Comparison of ENCODE assay signal across 8 cellular contexts in genomic region chr1:39882152-39882551, GRCh38. TPM values are rescaled to one million over a fixed set of nuclear protein-coding genes. Genes with fewer than 3 reads are reported as not detected.
A peak's percentile ranks its signal among the peaks of the same experiment; 100 is the strongest.
DNase-seq lines count a peak whose midpoint lies in the region; TF ChIP-seq lines count a peak whose summit lies in the region.

No MANE protein-coding gene starts in this region.

- no peak overlapping the region for H3K9ac ChIP-seq in rectal smooth muscle tissue (ENCODE audit: low read length)

- intact Hi-C loops in esophagus squamous epithelium (cut with DNase I), result no loop called here

- no peak for TF ChIP-seq CTCF in GM12875 (IDR thresholded peaks at IDR 0.05; ENCODE audit: borderline replicate concordance, insufficient read depth, low read depth, low read length)
- no peak for TF ChIP-seq CTCF in esophagus squamous epithelium (IDR thresholded peaks at IDR 0.05)

- H3K27me3 ChIP-seq in esophagus squamous epithelium (no peaks in the 10 kb centered on the region), rectal smooth muscle tissue (ENCODE audit: control insufficient read depth, insufficient read depth, low read length) (no peaks in the 10 kb centered on the region)

- no peak for TF ChIP-seq POLR2A in esophagus squamous epithelium (IDR thresholded peaks at IDR 0.05)

- DNase-seq in RKO (ENCODE audit: low spot score) (peak; percentile 23), esophagus squamous epithelium (lab: John Stamatoyannopoulos, UW) (no peak), NCI-H2227 (lab: John Stamatoyannopoulos, UW; ENCODE audit: unreplicated experiment) (no peak), DMS53 (lab: John Stamatoyannopoulos, UW) (no peak), SW 1271 (lab: John Stamatoyannopoulos, UW) (no peak)
- DNase-seq in stimulated activated naive CD4-positive, alpha-beta T cell (lab: John Stamatoyannopoulos, UW), result no peak

- H3K27ac ChIP-seq in esophagus squamous epithelium (peak overlapping the region in 3 of 4 donors; percentile 58 to 85 (median 66)), rectal smooth muscle tissue (ENCODE audit: low read depth, low read length) (no peak overlapping the region)

- H3K4me3 ChIP-seq in GM12875 (ENCODE audit: low read depth, low read length), result peak overlapping the region; percentile 24
- peak overlapping the region; percentile 74 to 99 (median 86) for H3K4me3 ChIP-seq in esophagus squamous epithelium
- H3K4me3 ChIP-seq in rectal smooth muscle tissue (ENCODE audit: low read length), result peak overlapping the region; percentile 96

- no peaks in the 10 kb centered on the region for H3K9me3 ChIP-seq in esophagus squamous epithelium

- WGBS in esophagus squamous epithelium, 2 donors, result 50 to 57% methylated on average over 2 of the region's 2 CpGs

- H3K36me3 ChIP-seq in esophagus squamous epithelium (no peaks in the 10 kb centered on the region), rectal smooth muscle tissue (ENCODE audit: control insufficient read depth, insufficient read depth, low read length) (no peaks in the 10 kb centered on the region)

- H3K4me1 ChIP-seq in esophagus squamous epithelium, result peaks cover 17 to 58% (median 17%) of the 10 kb centered on the region in 3 donors
- peaks cover 5% of the 10 kb centered on the region for H3K4me1 ChIP-seq in rectal smooth muscle tissue (ENCODE audit: control insufficient read depth, insufficient read depth, low read length)

RNA-seq across cellular contexts. Expression of gene TRIT1, which starts 1.2 kb away (rescaled TPM):
- 10 to 100 TPM; 13.2 to 20.8 (median 16.8) TPM for total RNA-seq in esophagus squamous epithelium

RNA-seq across cellular contexts. Expression of gene MYCL, which starts 19.6 kb away (rescaled TPM):
- total RNA-seq in esophagus squamous epithelium, result 10 to 100 TPM; 15.4 to 27.6 (median 24.8) TPM

Comparison
In these comparisons a context has a peak if more than half of its experiments do, and no peak if none do; other contexts are left out.
1. H3K4me3 ChIP-seq: peak in every context shown above with its lines; median percentile 96 in rectal smooth muscle tissue; 86 in esophagus squamous epithelium; 24 in GM12875.